In the genomic region with DNA sequence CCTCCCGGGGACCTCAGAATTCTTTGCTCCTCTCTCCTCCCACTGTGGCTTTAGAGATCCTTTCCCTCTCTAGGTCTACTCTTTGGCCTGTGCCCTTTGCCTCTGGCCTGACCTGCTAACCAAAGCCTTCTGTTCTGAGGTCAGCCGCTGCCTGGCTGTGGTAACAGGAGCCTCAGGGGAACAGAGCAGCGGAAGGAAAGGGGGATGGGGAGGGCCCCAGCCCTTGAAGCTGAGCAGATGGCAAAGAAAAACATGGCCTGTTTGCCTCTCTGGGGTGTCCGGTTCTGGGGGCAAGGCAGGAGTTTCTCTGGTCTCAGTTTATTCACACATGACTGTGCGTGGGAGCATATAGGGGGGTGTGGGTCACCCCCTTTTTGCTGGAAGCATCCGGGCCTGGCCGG, we compare ENCODE assay signal across 10 cellular contexts. TPM values are rescaled to one million over a fixed set of nuclear protein-coding genes. Genes with fewer than 3 reads are reported as not detected.
A peak's percentile ranks its signal among the peaks of the same experiment; 100 is the strongest.
DNase-seq lines count a peak whose midpoint lies in the region; ATAC-seq, FAIRE-seq and TF ChIP-seq lines count a peak whose summit lies in the region.
"Had no signal": no experiment of that assay in that cellular context is flagged by ENCODE, and none has a peak within 500 bp of the region (broad histone marks: within the 10 kb centered on the region; RNA-seq: fewer than 3 reads in every experiment).

No MANE protein-coding gene starts in this region.

- H3K4me2 ChIP-seq in GM23338, result peak overlapping the region; percentile 33; the same call in 1 of the 2 replicates

- DNase-seq in GM18507 (ENCODE audit: extremely low spot score, insufficient read length, low read depth) (peak; percentile 77), GM23338 (ENCODE audit: low spot score) (peak; percentile 67), NAMALWA (ENCODE audit: low spot score) (peak; percentile 82), NCI-H1105 (lab: John Stamatoyannopoulos, UW) (no peak), vagina (ENCODE audit: extremely low spot score in 2 of 2) (no peak)
- peak; percentile 74 for DNase-seq in natural killer cell treated with Interleukin-12 subunit alpha and Interleukin-12 subunit beta and Interleukin-15 and Interleukin-18, amount 100 ng/mL, for 72 hours (ENCODE audit: low spot score)

- H3K4me1 ChIP-seq in GM23338 (ENCODE audit: insufficient read depth), result peaks cover 32% of the 10 kb centered on the region
- H3K4me1 ChIP-seq in vagina, result no peaks in the 10 kb centered on the region
- H3K4me1 ChIP-seq: SJSA1 had no signal

- 0 out of 2 replicates have a peak overlapping the region, but pooled peaks have one; percentile 56 for H3K27ac Mint-ChIP-seq in GM23338
- H3K27ac Mint-ChIP-seq in activated naive CD4-positive, alpha-beta T cell treated with anti-CD3 and anti-CD28 coated beads, Interleukin-2, amount 50 U/mL, for 24 hours, result peak overlapping the region; percentile 17
- H3K27ac Mint-ChIP-seq in natural killer cell treated with Interleukin-12 subunit alpha and Interleukin-12 subunit beta and Interleukin-15 and Interleukin-18, amount 100 ng/mL, for 72 hours, result peak overlapping the region; percentile 43 to 77

- intact Hi-C loops in vagina (cut with DNase I), result no loop called here

- H3K27me3 ChIP-seq in GM23338 (ENCODE audit: insufficient read depth), result no peaks in the 10 kb centered on the region
- no peaks in the 10 kb centered on the region for H3K27me3 ChIP-seq in vagina
- H3K27me3 ChIP-seq: SJSA1 had no signal

- ATAC-seq in GM23338 (peak; percentile 71), HG03045 (IDR thresholded peaks at IDR 0.05; ENCODE audit: unreplicated experiment) (no peak)
- ATAC-seq in natural killer cell treated with Interleukin-12 subunit alpha and Interleukin-12 subunit beta and Interleukin-15 and Interleukin-18, amount 100 ng/mL, for 72 hours, result peak; percentile 85 to 88

- peak; percentile 96 for FAIRE-seq in GM18507 (lab: Jason Lieb, UNC)
- FAIRE-seq: islet of Langerhans had no signal

- H3K9me3 ChIP-seq in vagina, result no peaks in the 10 kb centered on the region
- H3K9me3 ChIP-seq: SJSA1 had no signal

- peaks cover 10% of the 10 kb centered on the region; the same call in 2 of the 3 replicates for H3K36me3 Mint-ChIP-seq in GM23338 (ENCODE audit: low read depth)
- no peaks in the 10 kb centered on the region for H3K36me3 Mint-ChIP-seq in activated naive CD4-positive, alpha-beta T cell treated with anti-CD3 and anti-CD28 coated beads, Interleukin-2, amount 50 U/mL, for 24 hours
- H3K36me3 Mint-ChIP-seq in natural killer cell treated with Interleukin-12 subunit alpha and Interleukin-12 subunit beta and Interleukin-15 and Interleukin-18, amount 100 ng/mL, for 72 hours, result no peaks in the 10 kb centered on the region

- no peak for TF ChIP-seq POLR2A in vagina (IDR thresholded peaks at IDR 0.05)

- H3K4me3 Mint-ChIP-seq in GM23338, result peak overlapping the region; percentile 23; the same call in 2 of the 3 replicates
- peak overlapping the region; percentile 69 for H3K4me3 Mint-ChIP-seq in activated naive CD4-positive, alpha-beta T cell treated with anti-CD3 and anti-CD28 coated beads, Interleukin-2, amount 50 U/mL, for 24 hours
- H3K4me3 Mint-ChIP-seq in natural killer cell treated with Interleukin-12 subunit alpha and Interleukin-12 subunit beta and Interleukin-15 and Interleukin-18, amount 100 ng/mL, for 72 hours, result peak overlapping the region; percentile 38

- H4K20me1 ChIP-seq in GM23338 (replicated peaks; ENCODE audit: insufficient read depth), result no peaks in the 10 kb centered on the region

- no peaks in the 10 kb centered on the region for H3K9me2 ChIP-seq in GM23338 (ENCODE audit: insufficient read depth)

- H3K36me3 ChIP-seq in GM23338 (ENCODE audit: insufficient read depth) (no peaks in the 10 kb centered on the region), vagina (no peaks in the 10 kb centered on the region)
- H3K36me3 ChIP-seq: SJSA1 had no signal

- H3K4me1 Mint-ChIP-seq in GM23338, result peaks cover 31% of the 10 kb centered on the region
- H3K4me1 Mint-ChIP-seq in activated naive CD4-positive, alpha-beta T cell treated with anti-CD3 and anti-CD28 coated beads, Interleukin-2, amount 50 U/mL, for 24 hours, result peaks cover 29% of the 10 kb centered on the region
- peaks cover 14 to 16% of the 10 kb centered on the region in 2 donors for H3K4me1 Mint-ChIP-seq in natural killer cell treated with Interleukin-12 subunit alpha and Interleukin-12 subunit beta and Interleukin-15 and Interleukin-18, amount 100 ng/mL, for 72 hours (ENCODE audit: low read depth in 2 of 2)

- H3K27ac ChIP-seq in GM23338 (ENCODE audit: low read depth) (peak overlapping the region; percentile 87), vagina (no peak overlapping the region)
- H3K27ac ChIP-seq: SJSA1 had no signal

- H2AFZ ChIP-seq in GM23338, result no peak overlapping the region

- peaks cover 7% of the 10 kb centered on the region; the same call in 1 of the 2 replicates for H3F3A ChIP-seq in GM23338 (replicated peaks; ENCODE audit: low read depth)

- peaks cover 10% of the 10 kb centered on the region for H3K27me3 Mint-ChIP-seq in GM23338 (ENCODE audit: insufficient read depth, low read depth, poor library complexity)
- no peaks in the 10 kb centered on the region for H3K27me3 Mint-ChIP-seq in activated naive CD4-positive, alpha-beta T cell treated with anti-CD3 and anti-CD28 coated beads, Interleukin-2, amount 50 U/mL, for 24 hours
- H3K27me3 Mint-ChIP-seq in natural killer cell treated with Interleukin-12 subunit alpha and Interleukin-12 subunit beta and Interleukin-15 and Interleukin-18, amount 100 ng/mL, for 72 hours, result peaks cover 5 to 6% of the 10 kb centered on the region in 2 donors

- peaks cover 44% of the 10 kb centered on the region for H3K79me2 ChIP-seq in GM23338 (replicated peaks; ENCODE audit: insufficient read depth)

- H3K9me3 Mint-ChIP-seq in GM23338, result no peaks in the 10 kb centered on the region
- no peaks in the 10 kb centered on the region for H3K9me3 Mint-ChIP-seq in activated naive CD4-positive, alpha-beta T cell treated with anti-CD3 and anti-CD28 coated beads, Interleukin-2, amount 50 U/mL, for 24 hours
- H3K9me3 Mint-ChIP-seq in natural killer cell treated with Interleukin-12 subunit alpha and Interleukin-12 subunit beta and Interleukin-15 and Interleukin-18, amount 100 ng/mL, for 72 hours, result no peaks in the 10 kb centered on the region

- H3K4me3 ChIP-seq in GM23338 (no peak overlapping the region), vagina (no peak overlapping the region)
- H3K4me3 ChIP-seq: SJSA1 had no signal

- TF ChIP-seq CTCF in GM23338 (conservative IDR thresholded peaks at IDR 0.05; ENCODE audit: low read depth in 2 of 2), result no peak
- TF ChIP-seq CTCF in vagina (IDR thresholded peaks at IDR 0.05), result no peak

TF ChIP-seq in GM23338, 12 proteins besides CTCF, POLR2A, EP300 and RAD21 (continues in another document):
- no peak for TF ChIP-seq STAT1 (IDR thresholded peaks at IDR 0.05; ENCODE audit: unreplicated experiment)
- TF ChIP-seq REST (IDR thresholded peaks at IDR 0.05; ENCODE audit: unreplicated experiment), result no peak
- TF ChIP-seq JUNB (IDR thresholded peaks at IDR 0.05; ENCODE audit: unreplicated experiment), result no peak
- TF ChIP-seq CREB1 (CRISPR knock-in tag; IDR thresholded peaks at IDR 0.05; ENCODE audit: low read depth), result no peak

RNA-seq across cellular contexts. Expression of gene COL26A1, which starts 28.2 kb away (rescaled TPM):
- total RNA-seq in GM23338 (2014; rRNA removed; shearing (Covaris generic)), result 51.7 and 55.0 TPM in 2 replicates
- polyA plus RNA-seq in GM23338 (2016; fragmentation: Nextera tagmentation; extraction: Ambion mirVana), result 17.8 and 20.6 TPM in 2 replicates
- total RNA-seq in natural killer cell treated with Interleukin-12 subunit alpha and Interleukin-12 subunit beta and Interleukin-15 and Interleukin-18, amount 100 ng/mL, for 72 hours, result not detected
- total RNA-seq in vagina, result not detected
- total RNA-seq: SJSA1 had no signal

Comparison
In these comparisons a context has a peak if more than half of its experiments do, and no peak if none do; other contexts are left out.
1. DNase-seq: peak in GM18507 (single experiment), GM23338 (single experiment), NAMALWA (single experiment) and natural killer cell treated with Interleukin-12 subunit alpha and Interleukin-12 subunit beta and Interleukin-15 and Interleukin-18, amount 100 ng/mL, for 72 hours (single experiment); none in NCI-H1105 (single experiment) and vagina (0 of 2).
2. RNA of gene COL26A1, which starts 28.2 kb away (total RNA-seq): 51.7 to 55.0 TPM in GM23338; not detected in natural killer cell treated with Interleukin-12 subunit alpha and Interleukin-12 subunit beta and Interleukin-15 and Interleukin-18, amount 100 ng/mL, for 72 hours and not detected in vagina (single experiment); every median in the first group is over 10 times any median in the second.
3. Peak in every context shown above with its lines, with median percentiles within 50 percentile points of each other: H3K27ac Mint-ChIP-seq and H3K4me3 Mint-ChIP-seq.